13 cellular contexts compared by ENCODE assay signal in genomic region chr5:87390075-87390474, GRCh38. TPM values are rescaled to one million over a fixed set of nuclear protein-coding genes. Genes with fewer than 3 reads are reported as not detected.
DNase-seq lines count a peak whose midpoint lies in the region; ATAC-seq lines count a peak whose summit lies in the region.
"Had no signal": no experiment of that assay in that cellular context is flagged by ENCODE, and none has a peak within 500 bp of the region (broad histone marks: within the 10 kb centered on the region; RNA-seq: fewer than 3 reads in every experiment).

No MANE protein-coding gene starts in this region.

- H3K36me3 Mint-ChIP-seq in T-helper 2 cell treated with Interferon-gamma antibody and Interleukin-4, amounts not matched to agents 5 μg/mL and 100 μg/mL, for 36 hours (ENCODE audit: low read depth) = peaks cover 66% of the 10 kb centered on the region
- H3K36me3 Mint-ChIP-seq in natural killer cell treated with Interleukin-12 subunit alpha and Interleukin-12 subunit beta and Interleukin-15 and Interleukin-18, amount 100 ng/mL, for 72 hours = peaks cover 48% of the 10 kb centered on the region

- H3K9me3 Mint-ChIP-seq in T-helper 2 cell treated with Interferon-gamma antibody and Interleukin-4, amounts not matched to agents 5 μg/mL and 100 μg/mL, for 36 hours = no peaks in the 10 kb centered on the region
- no peaks in the 10 kb centered on the region for H3K9me3 Mint-ChIP-seq in natural killer cell treated with Interleukin-12 subunit alpha and Interleukin-12 subunit beta and Interleukin-15 and Interleukin-18, amount 100 ng/mL, for 72 hours
- H3K9me3 Mint-ChIP-seq: CD14-positive monocyte had no signal

- H3K27me3 Mint-ChIP-seq in T-helper 2 cell treated with Interferon-gamma antibody and Interleukin-4, amounts not matched to agents 5 μg/mL and 100 μg/mL, for 36 hours (ENCODE audit: low read depth) = no peaks in the 10 kb centered on the region
- no peaks in the 10 kb centered on the region for H3K27me3 Mint-ChIP-seq in natural killer cell treated with Interleukin-12 subunit alpha and Interleukin-12 subunit beta and Interleukin-15 and Interleukin-18, amount 100 ng/mL, for 72 hours

- H3K27ac Mint-ChIP-seq in T-helper 2 cell treated with Interferon-gamma antibody and Interleukin-4, amounts not matched to agents 5 μg/mL and 100 μg/mL, for 36 hours = peak overlapping the region; percentile 5
- peak overlapping the region; percentile 63 to 87 for H3K27ac Mint-ChIP-seq in natural killer cell treated with Interleukin-12 subunit alpha and Interleukin-12 subunit beta and Interleukin-15 and Interleukin-18, amount 100 ng/mL, for 72 hours

- no peak overlapping the region for H3K4me3 Mint-ChIP-seq in T-helper 2 cell treated with Interferon-gamma antibody and Interleukin-4, amounts not matched to agents 5 μg/mL and 100 μg/mL, for 36 hours
- H3K4me3 Mint-ChIP-seq in natural killer cell treated with Interleukin-12 subunit alpha and Interleukin-12 subunit beta and Interleukin-15 and Interleukin-18, amount 100 ng/mL, for 72 hours = peak overlapping the region; percentile 48
- H3K4me3 Mint-ChIP-seq: CD14-positive monocyte had no signal

- ATAC-seq in GM18868 (IDR thresholded peaks at IDR 0.05; ENCODE audit: unreplicated experiment) (peak; percentile 58), HG02588 (IDR thresholded peaks at IDR 0.05; ENCODE audit: unreplicated experiment) (peak; percentile 66), HG03175 (IDR thresholded peaks at IDR 0.05; ENCODE audit: unreplicated experiment) (no peak)
- ATAC-seq in natural killer cell treated with Interleukin-12 subunit alpha and Interleukin-12 subunit beta and Interleukin-15 and Interleukin-18, amount 100 ng/mL, for 72 hours = peak in 1 of 2 donors; percentile 62
- ATAC-seq: left ventricle myocardium superior had no signal

- DNase-seq in T-helper 2 cell treated with Interferon-gamma antibody and Interleukin-4, amounts not matched to agents 5 μg/mL and 100 μg/mL, for 36 hours (ENCODE audit: low spot score) = no peak
- DNase-seq in natural killer cell treated with Interleukin-12 subunit alpha and Interleukin-12 subunit beta and Interleukin-15 and Interleukin-18, amount 100 ng/mL, for 72 hours (ENCODE audit: low spot score) = no peak
- DNase-seq in HuH-7.5 (ENCODE audit: low spot score) = no peak
- no peak for DNase-seq in stimulated activated CD4-positive, alpha-beta T cell treated with anti-CD3 and anti-CD28 coated beads, Interleukin-4, amount 100 ng/mL, for 4 hours
- DNase-seq: central memory CD4-positive, alpha-beta T cell; hypothalamus; left ventricle myocardium superior; NCI-H2081; WERI-Rb-1 had no signal

- H3K4me1 Mint-ChIP-seq in T-helper 2 cell treated with Interferon-gamma antibody and Interleukin-4, amounts not matched to agents 5 μg/mL and 100 μg/mL, for 36 hours (ENCODE audit: low read depth) = peaks cover 9% of the 10 kb centered on the region
- H3K4me1 Mint-ChIP-seq in natural killer cell treated with Interleukin-12 subunit alpha and Interleukin-12 subunit beta and Interleukin-15 and Interleukin-18, amount 100 ng/mL, for 72 hours (ENCODE audit: low read depth in 2 of 2) = peaks cover 11 to 25% of the 10 kb centered on the region in 2 donors

RNA-seq across cellular contexts. Expression of gene CCNH, which starts 22.7 kb away (rescaled TPM):
- total RNA-seq in natural killer cell treated with Interleukin-12 subunit alpha and Interleukin-12 subunit beta and Interleukin-15 and Interleukin-18, amount 100 ng/mL, for 72 hours = 10 to 100 TPM; 63.2 to 96.9 TPM
